Comparison of ENCODE assay signal across 8 cellular contexts in the genomic region with DNA sequence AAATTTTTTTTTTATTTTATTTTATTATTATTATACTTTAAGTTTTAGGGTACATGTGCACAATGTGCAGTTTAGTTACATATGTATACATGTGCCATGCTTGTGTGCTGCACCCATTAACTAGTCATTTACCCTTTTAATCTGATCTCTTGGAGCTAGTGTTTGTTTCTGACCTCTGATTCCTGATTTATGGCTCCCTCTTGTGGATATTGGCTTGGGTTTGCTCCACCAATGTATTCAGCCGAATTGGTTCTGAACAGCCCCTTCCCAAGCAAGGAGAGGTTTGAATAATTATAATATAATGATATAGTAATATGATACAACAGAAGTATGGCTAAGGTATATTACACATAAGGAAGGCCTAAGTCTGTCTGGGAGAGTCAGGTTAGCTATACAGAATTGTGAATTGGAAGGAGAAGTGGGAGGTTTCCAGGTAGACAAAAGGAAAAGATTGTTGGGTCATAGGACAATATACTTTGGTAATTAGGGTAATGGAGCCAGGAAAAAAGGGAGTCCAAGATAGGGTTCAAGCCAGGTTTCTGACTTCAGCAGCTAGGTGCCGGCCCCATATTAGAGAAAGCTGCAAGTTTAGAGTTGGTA. TPM values are rescaled to one million over a fixed set of nuclear protein-coding genes. Genes with fewer than 3 reads are reported as not detected.
DNase-seq lines count a peak whose midpoint lies in the region; ATAC-seq, FAIRE-seq and TF ChIP-seq lines count a peak whose summit lies in the region.

No MANE protein-coding gene starts in this region.

- no peaks in the 10 kb centered on the region for H3K79me2 ChIP-seq in K562 (ENCODE audit: control insufficient read depth, insufficient read depth, low read length)

- no TSS peak for BruUV-seq in K562 (replicated peaks; lab: Mats Ljungman, UMichigan)

- in situ Hi-C loops in K562 (cut with MboI): loop anchor here (10.0 kb wide), 1 partner anchor 456 kb away; no protein-coding TSS in a partner anchor

- no peaks in the 10 kb centered on the region for H3K27me3 Mint-ChIP-seq in CD8-positive, alpha-beta T cell (ENCODE audit: low read depth)

- no peak overlapping the region for H3K4me2 ChIP-seq in K562 (ENCODE audit: insufficient read depth, low read length)

- TF ChIP-seq RAD21 in K562 (CRISPR knock-in tag; conservative IDR thresholded peaks at IDR 0.05 in 1 of 2, IDR thresholded peaks at IDR 0.05 in 1 of 2): peak; percentile 83 to 84

- no peaks in the 10 kb centered on the region for H3K9me1 ChIP-seq in K562 (ENCODE audit: control insufficient read depth, insufficient read depth, low read length)

- WGBS in K562 (ENCODE audit: insufficient coverage, low coverage, missing lambda C conversion rate): 2% methylated on average over 2 of the region's 2 CpGs

- H3K36me3 ChIP-seq in CD8-positive, alpha-beta T cell (ENCODE audit: insufficient read depth, low read length): no peaks in the 10 kb centered on the region
- no peaks in the 10 kb centered on the region for H3K36me3 ChIP-seq in K562 (ENCODE audit: control insufficient read depth, insufficient read depth, low read length)
- no peaks in the 10 kb centered on the region for H3K36me3 ChIP-seq in vagina

- H3K4me1 Mint-ChIP-seq in CD8-positive, alpha-beta T cell (ENCODE audit: low read depth): peaks cover 26% of the 10 kb centered on the region

- H3K4me1 ChIP-seq in CD8-positive, alpha-beta T cell (ENCODE audit: insufficient read depth, low read length): peaks cover 10% of the 10 kb centered on the region
- H3K4me1 ChIP-seq in K562 (replicated peaks in 1 of 2; ENCODE audit: control insufficient read depth in 2 of 2, insufficient read depth in 2 of 2, low read length in 2 of 2): no peaks in the 10 kb centered on the region
- H3K4me1 ChIP-seq in vagina: no peaks in the 10 kb centered on the region

- H4K20me1 ChIP-seq in K562 (replicated peaks; ENCODE audit: control insufficient read depth, insufficient read depth, low read length): no peaks in the 10 kb centered on the region

- H3K9me3 Mint-ChIP-seq in CD8-positive, alpha-beta T cell: no peaks in the 10 kb centered on the region

- CTCF ChIA-PET in CD8-positive, alpha-beta T cell (lab: Charles Lee): interaction anchor here (0.6 to 4.1 kb wide), 30 partner anchors 10 to 876 kb away, joined by 3 to 42 read pairs (median 5); a partner anchor contains a TSS
- CTCF ChIA-PET in K562 (lab: Yijun Ruan, JAX; ENCODE audit: low intra/inter-chr PET ratio): interaction anchor here (0.5 to 1.3 kb wide), 4 partner anchors 444 to 875 kb away, joined by 3 to 5 read pairs (median 3); no protein-coding TSS in a partner anchor

- no peak overlapping the region for H3K27ac Mint-ChIP-seq in CD8-positive, alpha-beta T cell

- TF ChIP-seq EP300 in K562 (IDR thresholded peaks at IDR 0.05; ENCODE audit: low read length): no peak

- H3K36me3 Mint-ChIP-seq in CD8-positive, alpha-beta T cell: no peaks in the 10 kb centered on the region

- H3K9ac ChIP-seq in K562 (ENCODE audit: insufficient read depth in 1 of 2, low read depth in 2 of 2, low read length in 2 of 2): no peak overlapping the region

- H3K4me3 Mint-ChIP-seq in CD8-positive, alpha-beta T cell: no peak overlapping the region

- H3K4me3 ChIP-seq in CD8-positive, alpha-beta T cell (ENCODE audit: low read depth, low read length): no peak overlapping the region
- H3K4me3 ChIP-seq in K562 (no peak overlapping the region), vagina (no peak overlapping the region)

- peak; percentile 62 for FAIRE-seq in K562 (lab: Jason Lieb, UNC)

- H3K27me3 ChIP-seq in CD8-positive, alpha-beta T cell (ENCODE audit: insufficient read depth, low read length): no peaks in the 10 kb centered on the region
- H3K27me3 ChIP-seq in K562 (ENCODE audit: control insufficient read depth in 2 of 2, insufficient read depth in 2 of 2, low read length in 2 of 2) (no peaks in the 10 kb centered on the region; a peak in 1 of 5 replicates), vagina (no peaks in the 10 kb centered on the region)

- POLR2A ChIA-PET in CD8-positive, alpha-beta T cell (lab: Charles Lee): interaction anchor here (0.6 to 2.3 kb wide), 7 partner anchors 13 to 570 kb away, joined by 3 to 16 read pairs (median 4); a partner anchor contains a TSS
- POLR2A ChIA-PET in K562 (lab: Yijun Ruan, JAX): interaction anchor here (0.6 to 1.2 kb wide), 4 partner anchors 86 to 511 kb away, joined by 3 to 6 read pairs (median 3); no protein-coding TSS in a partner anchor

- TF ChIP-seq CTCF in CD8-positive, alpha-beta T cell (IDR thresholded peaks at IDR 0.05): peak; percentile 30
- TF ChIP-seq CTCF in K562 (IDR thresholded peaks at IDR 0.05 in 2 of 3, conservative IDR thresholded peaks at IDR 0.05 in 1 of 3; ENCODE audit: insufficient read depth in 2 of 3, low read depth in 1 of 3, low read length in 3 of 3) (peak; percentile 54 to 72 (median 60)), vagina (IDR thresholded peaks at IDR 0.05) (peak; percentile 22 to 54 (median 29))

- H3K9me3 ChIP-seq in CD8-positive, alpha-beta T cell (ENCODE audit: low read length): no peaks in the 10 kb centered on the region
- H3K9me3 ChIP-seq in K562 (replicated peaks; ENCODE audit: control insufficient read depth, insufficient read depth, low read depth, low read length) (no peaks in the 10 kb centered on the region), vagina (no peaks in the 10 kb centered on the region)

- H3K27ac ChIP-seq in CD8-positive, alpha-beta T cell (ENCODE audit: low read depth, low read length): no peak overlapping the region
- H3K27ac ChIP-seq in K562 (ENCODE audit: extremely low read depth, low read depth, low read length): no peak overlapping the region
- no peak overlapping the region for H3K27ac ChIP-seq in vagina

- H2AFZ ChIP-seq in K562 (ENCODE audit: low read depth, low read length): no peak overlapping the region

- intact Hi-C loops in CD8-positive, alpha-beta T cell (cut with DNase I, micrococcal nuclease): loop anchor here in 1 of 2 experiments (5.0 to 10.0 kb wide), 2 partner anchors 696 to 874 kb away; no protein-coding TSS in a partner anchor
- intact Hi-C loops in K562 (cut with micrococcal nuclease) (loop anchor here (1.0 to 5.0 kb wide), 2 partner anchors 511 to 874 kb away; no protein-coding TSS in a partner anchor), vagina (cut with DNase I) (no loop called here)

- DNase-seq in CD8-positive, alpha-beta T cell: peak in 2 of 7 experiments; percentile 15 to 27
- peak; percentile 96 for DNase-seq in NCI-H526 treated with DMSO at 0.1 percent for 48 hours (lab: John Stamatoyannopoulos, UW)
- peak in 2 of 4 experiments; percentile 43 to 66 for DNase-seq in K562 (ENCODE audit: extremely low read depth in 1 of 4, low spot score in 3 of 4)
- DNase-seq in kidney tubule cell (ENCODE audit: low spot score): peak; percentile 58
- DNase-seq in vagina (ENCODE audit: extremely low spot score in 2 of 2): no peak

- peak; percentile 51 for ATAC-seq in CD8-positive, alpha-beta T cell
- ATAC-seq in GM18870 (IDR thresholded peaks at IDR 0.05; ENCODE audit: unreplicated experiment) (peak; percentile 67), HG03565 (IDR thresholded peaks at IDR 0.05; ENCODE audit: unreplicated experiment) (peak; percentile 57), K562 (peak; percentile 94), HG02973 (IDR thresholded peaks at IDR 0.05; ENCODE audit: unreplicated experiment) (no peak)

- no peak for TF ChIP-seq POLR2A in K562 (conservative IDR thresholded peaks at IDR 0.05)
- no peak for TF ChIP-seq POLR2A in vagina (IDR thresholded peaks at IDR 0.05)

TF ChIP-seq in K562, 482 proteins besides CTCF, POLR2A, EP300 and RAD21 (continues in another document):
- 0 out of 2 replicates have a peak, but pooled peaks have one; percentile 40 for TF ChIP-seq CC2D1A (IDR thresholded peaks at IDR 0.05)
- TF ChIP-seq HNRNPUL1 (IDR thresholded peaks at IDR 0.05; ENCODE audit: low read length): no peak
- TF ChIP-seq, protein P1, sequence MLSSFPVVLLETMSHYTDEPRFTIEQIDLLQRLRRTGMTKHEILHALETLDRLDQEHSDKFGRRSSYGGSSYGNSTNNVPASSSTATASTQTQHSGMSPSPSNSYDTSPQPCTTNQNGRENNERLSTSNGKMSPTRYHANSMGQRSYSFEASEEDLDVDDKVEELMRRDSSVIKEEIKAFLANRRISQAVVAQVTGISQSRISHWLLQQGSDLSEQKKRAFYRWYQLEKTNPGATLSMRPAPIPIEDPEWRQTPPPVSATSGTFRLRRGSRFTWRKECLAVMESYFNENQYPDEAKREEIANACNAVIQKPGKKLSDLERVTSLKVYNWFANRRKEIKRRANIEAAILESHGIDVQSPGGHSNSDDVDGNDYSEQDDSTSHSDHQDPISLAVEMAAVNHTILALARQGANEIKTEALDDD (IDR thresholded peaks at IDR 0.05): peak; percentile 88

RNA-seq across cellular contexts. Expression of a gene that starts 53.1 kb away (rescaled TPM):
- under 1 TPM in 1 of 2 experiments, not detected in 1; 0.03 TPM for total RNA-seq in CD8-positive, alpha-beta T cell
- total RNA-seq in K562 (2011; cell fraction: chromatin; rRNA removed; ENCODE audit: low replicate concordance): 0.07 and 0.32 TPM in 2 replicates
- total RNA-seq in K562 (2011; cell fraction: nucleolus; rRNA removed): under 0.01 TPM in 2 replicates
- total RNA-seq in K562 (2011; cell fraction: nucleoplasm; rRNA removed): 0.07 TPM in 1 of 2 replicates, not detected in the other
- total RNA-seq in K562 (2014; rRNA removed): 0.08 and 0.18 TPM in 2 replicates
- 0.26 and 0.36 TPM in 2 replicates for total RNA-seq in K562 (2014; rRNA removed; fragmentation: Illumina TruSeq; extraction: Trizol)
- 0.08 and 0.29 TPM in 2 replicates for total RNA-seq in K562 (2015; rRNA removed; fragmentation: Illumina TruSeq; extraction: Trizol)
- total RNA-seq in K562 (2021): 0.13 and 0.16 TPM in 2 replicates
- polyA plus RNA-seq in K562 (2011; rRNA removed): 0.05 and 0.07 TPM in 2 replicates
- 0.04 and 0.07 TPM in 2 replicates for polyA plus RNA-seq in K562 (2011; cell fraction: cytosol; rRNA removed)
- 0.20 and 0.56 TPM in 2 replicates for polyA plus RNA-seq in K562 (2011; cell fraction: nucleus; rRNA removed)
- 0.12 and 0.36 TPM in 2 replicates for polyA plus RNA-seq in K562 (2012)
- polyA plus RNA-seq in K562 (2014; fragmentation: Illumina TruSeq; extraction: Trizol): 0.08 and 0.16 TPM in 2 replicates
- polyA plus RNA-seq in K562 (2014; fragmentation: Nextera tagmentation; extraction: Ambion mirVana): under 1 TPM; 0.21 to 0.31 TPM
- 0.24 and 0.29 TPM in 2 replicates for polyA plus RNA-seq in K562 (2014; rRNA removed)
- 0.07 and 0.54 TPM in 2 replicates for polyA minus RNA-seq in K562 (2011; rRNA and poly(A)+ RNA removed)
- 0.09 TPM in 1 of 2 replicates, not detected in the other for polyA minus RNA-seq in K562 (2011; cell fraction: cytosol; rRNA and poly(A)+ RNA removed)
- polyA minus RNA-seq in K562 (2011; cell fraction: nucleus; rRNA and poly(A)+ RNA removed): under 0.01 and 0.33 TPM in 2 replicates
- total RNA-seq in vagina: 10.6 TPM

Comparison
In these comparisons a context has a peak if more than half of its experiments do, and no peak if none do; other contexts are left out.
1. DNase-seq: peak in NCI-H526 treated with DMSO at 0.1 percent for 48 hours (single experiment) and kidney tubule cell (single experiment); none in vagina (0 of 2).
2. Peak in every context shown above with its lines, with median percentiles within 50 percentile points of each other: CTCF ChIP-seq.